In the genomic region with DNA sequence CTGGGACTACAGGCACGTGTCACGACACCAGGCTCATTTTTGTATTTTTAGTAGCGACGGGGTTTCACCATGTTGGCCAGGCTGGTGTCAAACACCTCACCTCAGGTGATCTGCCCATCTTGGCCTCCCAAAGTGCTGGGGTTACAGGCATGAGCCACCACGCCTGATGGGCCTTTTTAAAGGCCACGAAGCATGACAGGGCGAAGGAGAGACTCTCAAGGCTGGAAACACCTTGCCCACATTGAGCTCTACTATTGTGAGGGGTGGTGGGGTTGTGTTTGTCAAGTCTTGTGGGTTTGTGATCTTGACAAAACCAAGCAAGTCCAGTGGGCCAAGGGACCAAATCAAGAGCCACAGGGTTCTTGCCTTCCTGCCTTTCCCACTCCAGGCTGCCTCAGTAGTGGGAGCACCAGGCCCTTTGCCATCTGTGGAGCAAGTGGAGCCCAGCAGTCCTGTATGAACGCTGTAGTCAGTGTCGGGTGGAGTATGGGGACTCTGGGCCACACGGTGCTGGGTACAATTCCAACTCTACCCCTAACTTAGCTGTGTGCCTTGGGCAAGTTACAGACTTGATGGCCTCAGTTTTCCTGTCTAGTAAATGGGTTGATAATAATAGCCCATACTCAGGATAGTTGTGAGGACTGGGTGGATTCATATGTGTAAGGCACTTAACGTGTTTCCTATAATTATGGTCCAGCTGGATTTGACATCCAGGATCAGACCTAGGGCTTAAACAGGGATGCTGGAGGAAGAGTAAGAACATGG, we compare ENCODE assay signal across 1 cellular context.
TF ChIP-seq lines count a peak whose summit lies in the region.

No MANE protein-coding gene starts in this region.

TF ChIP-seq in HepG2, 621 proteins besides CTCF, POLR2A, EP300 and RAD21:
- no peak for TF ChIP-seq FOXJ3 (CRISPR knock-in tag; IDR thresholded peaks at IDR 0.05; ENCODE audit: borderline replicate concordance)
- no peak for TF ChIP-seq FOXP1 (IDR thresholded peaks at IDR 0.05)
- TF ChIP-seq FOXP1 (CRISPR knock-in tag; IDR thresholded peaks at IDR 0.05) = no peak
- TF ChIP-seq POLR2AphosphoS2 (IDR thresholded peaks at IDR 0.05; ENCODE audit: low read depth, low read length) = no peak
- TF ChIP-seq, protein P1, sequence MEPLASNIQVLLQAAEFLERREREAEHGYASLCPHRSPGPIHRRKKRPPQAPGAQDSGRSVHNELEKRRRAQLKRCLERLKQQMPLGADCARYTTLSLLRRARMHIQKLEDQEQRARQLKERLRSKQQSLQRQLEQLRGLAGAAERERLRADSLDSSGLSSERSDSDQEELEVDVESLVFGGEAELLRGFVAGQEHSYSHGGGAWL (CRISPR knock-in tag; IDR thresholded peaks at IDR 0.05) = no peak
- TF ChIP-seq POLR2G (IDR thresholded peaks at IDR 0.05; ENCODE audit: low read depth, low read length) = 0 out of 2 replicates have a peak, but pooled peaks have one; percentile 21
- TF ChIP-seq SIN3B (IDR thresholded peaks at IDR 0.05; ENCODE audit: low read length) = no peak
- TF ChIP-seq ZNF333 (CRISPR knock-in tag; IDR thresholded peaks at IDR 0.05; ENCODE audit: borderline replicate concordance) = no peak
- TF ChIP-seq HOXD1 (CRISPR knock-in tag; IDR thresholded peaks at IDR 0.05) = no peak
- TF ChIP-seq ZNF629 (CRISPR knock-in tag; conservative IDR thresholded peaks at IDR 0.05) = peak; percentile 92
- TF ChIP-seq POLR2AphosphoS5 (IDR thresholded peaks at IDR 0.05; ENCODE audit: low read depth, low read length) = 0 out of 2 replicates have a peak, but pooled peaks have one; percentile 9
- peak; percentile 35; the same call in 1 of the 2 replicates for TF ChIP-seq ZMYM3 (CRISPR knock-in tag; IDR thresholded peaks at IDR 0.05)
- TF ChIP-seq, protein P2, sequence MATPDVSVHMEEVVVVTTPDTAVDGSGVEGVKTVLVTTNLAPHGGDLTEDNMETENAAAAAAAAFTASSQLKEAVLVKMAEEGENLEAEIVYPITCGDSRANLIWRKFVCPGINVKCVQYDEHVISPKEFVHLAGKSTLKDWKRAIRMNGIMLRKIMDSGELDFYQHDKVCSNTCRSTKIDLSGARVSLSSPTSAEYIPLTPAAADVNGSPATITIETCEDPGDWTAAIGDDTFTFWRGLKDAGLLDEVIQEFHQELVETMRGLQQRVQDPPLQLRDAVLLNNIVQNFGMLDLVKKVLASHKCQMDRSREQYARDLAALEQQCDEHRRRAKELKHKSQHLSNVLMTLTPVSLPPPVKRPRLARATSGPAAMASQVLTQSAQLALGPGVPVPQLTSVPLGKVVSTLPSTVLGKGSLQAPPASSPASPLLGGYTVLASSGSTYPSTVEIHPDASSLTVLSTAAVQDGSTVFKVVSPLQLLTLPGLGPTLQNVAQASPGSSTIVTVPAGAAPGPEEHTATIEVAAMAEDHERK (CRISPR knock-in tag; IDR thresholded peaks at IDR 0.05; ENCODE audit: low read depth) = no peak
- TF ChIP-seq, protein P3, sequence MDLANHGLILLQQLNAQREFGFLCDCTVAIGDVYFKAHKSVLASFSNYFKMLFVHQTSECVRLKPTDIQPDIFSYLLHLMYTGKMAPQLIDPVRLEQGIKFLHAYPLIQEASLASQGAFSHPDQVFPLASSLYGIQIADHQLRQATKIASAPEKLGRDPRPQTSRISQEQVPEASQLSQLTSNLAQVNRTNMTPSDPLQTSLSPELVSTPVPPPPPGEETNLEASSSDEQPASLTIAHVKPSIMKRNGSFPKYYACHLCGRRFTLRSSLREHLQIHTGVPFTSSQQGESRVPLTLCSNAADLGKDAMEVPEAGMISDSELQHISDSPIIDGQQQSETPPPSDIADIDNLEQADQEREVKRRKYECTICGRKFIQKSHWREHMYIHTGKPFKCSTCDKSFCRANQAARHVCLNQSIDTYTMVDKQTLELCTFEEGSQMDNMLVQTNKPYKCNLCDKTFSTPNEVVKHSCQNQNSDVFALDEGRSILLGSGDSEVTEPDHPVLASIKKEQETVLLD (CRISPR knock-in tag; IDR thresholded peaks at IDR 0.05; ENCODE audit: low read depth) = no peak
